In the genomic region with DNA sequence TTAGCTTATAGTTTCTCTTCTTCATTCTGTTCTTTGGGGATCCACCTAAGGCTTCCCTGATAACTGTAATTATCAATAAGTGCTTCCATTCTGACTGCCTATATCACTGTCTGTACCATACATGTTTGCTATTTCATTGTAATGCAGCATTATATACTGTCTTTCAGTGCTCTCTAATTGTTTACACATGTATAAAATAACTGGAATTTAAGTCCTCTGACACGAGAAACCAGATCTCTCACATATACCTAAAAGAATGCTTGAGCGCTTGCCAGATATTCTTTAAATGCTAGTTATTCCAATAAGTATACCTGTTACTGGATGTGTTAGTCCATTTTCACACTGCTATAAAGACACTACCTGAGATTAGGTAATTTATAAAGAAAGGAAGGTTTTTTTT, we compare ENCODE assay signal across 22 cellular contexts. TPM values are rescaled to one million over a fixed set of nuclear protein-coding genes. Genes with fewer than 3 reads are reported as not detected.
"Had no signal": no experiment of that assay in that cellular context is flagged by ENCODE, and none has a peak within 500 bp of the region (broad histone marks: within the 10 kb centered on the region; RNA-seq: fewer than 3 reads in every experiment).

No MANE protein-coding gene starts in this region.

- H3K36me3 ChIP-seq: neural progenitor cell had no signal

- H3K9me3 Mint-ChIP-seq: activated B cell treated with CpG ODN at 0.5 μM for 24 hours; activated CD8-positive, alpha-beta T cell treated with anti-CD3 and anti-CD28 coated beads for 36 hours; activated T-cell treated with anti-CD3 and anti-CD28 coated beads, Interleukin-2, amount 50 U/mL, for 4 hours; effector memory CD8-positive, alpha-beta T cell; neural progenitor cell; stimulated activated naive B cell treated with anti-CD40 and anti-IgM and Interleukin-4, amounts not matched to agents 10 μg/mL and 1 μg/mL and 100 μg/mL, for 72 hours; T-helper 2 cell treated with Interferon-gamma antibody and Interleukin-4, amounts not matched to agents 5 μg/mL and 100 μg/mL, for 36 hours had no signal

- ATAC-seq: activated CD8-positive, alpha-beta T cell treated with anti-CD3 and anti-CD28 coated beads for 36 hours; activated T-cell treated with anti-CD3 and anti-CD28 coated beads, Interleukin-2, amount 50 U/mL, for 4 hours; effector memory CD8-positive, alpha-beta T cell; left lobe of liver had no signal

- H3K79me2 ChIP-seq: parathyroid adenoma had no signal

- H3K27me3 Mint-ChIP-seq: activated B cell treated with CpG ODN at 0.5 μM for 24 hours; activated CD8-positive, alpha-beta T cell treated with anti-CD3 and anti-CD28 coated beads for 36 hours; activated naive CD8-positive, alpha-beta T cell; effector memory CD8-positive, alpha-beta T cell; stimulated activated naive B cell treated with anti-CD40 and anti-IgM and Interleukin-4, amounts not matched to agents 10 μg/mL and 1 μg/mL and 100 μg/mL, for 72 hours had no signal

- H3K27ac ChIP-seq: neural progenitor cell, parathyroid adenoma, vagina had no signal

- H3K27ac Mint-ChIP-seq: activated B cell treated with CpG ODN at 0.5 μM for 24 hours; activated CD8-positive, alpha-beta T cell treated with anti-CD3 and anti-CD28 coated beads for 36 hours; activated naive CD8-positive, alpha-beta T cell; effector memory CD8-positive, alpha-beta T cell; neural progenitor cell; stimulated activated naive B cell treated with anti-CD40 and anti-IgM and Interleukin-4, amounts not matched to agents 10 μg/mL and 1 μg/mL and 100 μg/mL, for 72 hours; T-helper 2 cell treated with Interferon-gamma antibody and Interleukin-4, amounts not matched to agents 5 μg/mL and 100 μg/mL, for 36 hours had no signal

- H3K9ac ChIP-seq: neural progenitor cell, parathyroid adenoma had no signal

- H3K27me3 ChIP-seq: neural progenitor cell, tibial artery, vagina had no signal

- H3K4me3 Mint-ChIP-seq: activated B cell treated with CpG ODN at 0.5 μM for 24 hours; activated CD8-positive, alpha-beta T cell treated with anti-CD3 and anti-CD28 coated beads for 36 hours; activated naive CD8-positive, alpha-beta T cell; activated T-cell treated with anti-CD3 and anti-CD28 coated beads, Interleukin-2, amount 50 U/mL, for 4 hours; effector memory CD8-positive, alpha-beta T cell; neural progenitor cell; stimulated activated naive B cell treated with anti-CD40 and anti-IgM and Interleukin-4, amounts not matched to agents 10 μg/mL and 1 μg/mL and 100 μg/mL, for 72 hours; T-helper 2 cell treated with Interferon-gamma antibody and Interleukin-4, amounts not matched to agents 5 μg/mL and 100 μg/mL, for 36 hours had no signal

- H3K4me2 ChIP-seq: neural progenitor cell had no signal

- H3K4me3 ChIP-seq: neural progenitor cell, tibial artery, vagina had no signal

- H3K4me1 ChIP-seq: neural progenitor cell, parathyroid adenoma, vagina had no signal

- H3K9me3 ChIP-seq: tibial artery, vagina had no signal

- DNase-seq: activated B cell treated with CpG ODN at 0.5 μM for 24 hours; activated CD4-positive, alpha-beta T cell treated with anti-CD3 and anti-CD28 coated beads for 48 hours; activated CD8-positive, alpha-beta T cell treated with anti-CD3 and anti-CD28 coated beads for 36 hours; activated effector memory CD4-positive, alpha-beta T cell treated with Interleukin-2 at 50 U/mL for 16 hours; activated T-cell treated with anti-CD3 and anti-CD28 coated beads, Interleukin-2, amount 50 U/mL, for 4 hours; amygdala; cerebellar nuclear complex; dermis blood vessel endothelial cell; effector memory CD8-positive, alpha-beta T cell; midbrain; stimulated activated naive B cell treated with anti-CD40 and anti-IgM and Interleukin-4, amounts not matched to agents 10 μg/mL and 1 μg/mL and 100 μg/mL, for 72 hours; tibial artery had no signal

- H3K4me1 Mint-ChIP-seq: neural progenitor cell had no signal

- H2AFZ ChIP-seq: neural progenitor cell, parathyroid adenoma had no signal

RNA-seq across cellular contexts. Expression of a gene that starts 34.7 kb away (rescaled TPM):
- total RNA-seq: activated B cell treated with CpG ODN at 0.5 μM for 24 hours; activated CD8-positive, alpha-beta T cell treated with anti-CD3 and anti-CD28 coated beads for 36 hours; activated T-cell treated with anti-CD3 and anti-CD28 coated beads, Interleukin-2, amount 50 U/mL, for 4 hours; dermis blood vessel endothelial cell; epithelial cell of proximal tubule; left lobe of liver; lung microvascular endothelial cell; renal cortical epithelial cell had no signal
- polyA plus RNA-seq: keratinocyte had no signal

RNA-seq across cellular contexts. Expression of a gene that starts 39.4 kb away (rescaled TPM):
- total RNA-seq: activated B cell treated with CpG ODN at 0.5 μM for 24 hours; activated CD8-positive, alpha-beta T cell treated with anti-CD3 and anti-CD28 coated beads for 36 hours; activated T-cell treated with anti-CD3 and anti-CD28 coated beads, Interleukin-2, amount 50 U/mL, for 4 hours; dermis blood vessel endothelial cell; epithelial cell of proximal tubule; left lobe of liver; lung microvascular endothelial cell; renal cortical epithelial cell; vagina had no signal
- polyA plus RNA-seq: keratinocyte had no signal
